In the genomic region with DNA sequence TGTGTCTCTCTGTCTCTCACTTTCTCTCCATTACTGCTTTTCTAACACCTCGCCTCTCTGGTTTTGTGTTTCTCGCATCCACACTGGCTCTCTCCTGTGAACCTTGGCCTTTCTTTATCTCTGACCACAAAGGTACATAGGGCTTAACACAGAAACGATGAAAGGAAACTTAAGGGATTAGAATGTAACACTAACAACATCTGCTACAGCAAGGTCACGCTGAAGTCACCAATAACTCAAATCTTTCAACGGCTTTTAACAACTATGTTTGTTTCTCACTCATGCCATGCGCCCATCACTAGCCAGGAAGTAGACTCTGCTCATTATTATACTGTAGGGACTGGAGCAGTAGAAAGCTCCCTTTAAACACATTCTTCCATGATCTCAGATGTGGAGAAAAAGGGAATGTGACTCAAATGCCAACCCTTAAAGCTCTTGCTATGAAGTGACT, we compare ENCODE assay signal across 1 cellular context.
TF ChIP-seq lines count a peak whose summit lies in the region.

No MANE protein-coding gene starts in this region.

TF ChIP-seq in HepG2, 621 proteins besides CTCF, POLR2A, EP300 and RAD21 (continued from another document and continues in another):
- no peak for TF ChIP-seq GABPA (IDR thresholded peaks at IDR 0.05; ENCODE audit: low read depth, low read length)
- no peak for TF ChIP-seq GABPA (CRISPR knock-in tag; IDR thresholded peaks at IDR 0.05; ENCODE audit: low read depth)
- no peak for TF ChIP-seq ZNF552 (CRISPR knock-in tag; IDR thresholded peaks at IDR 0.05; ENCODE audit: borderline replicate concordance)
- TF ChIP-seq ARID5B (CRISPR knock-in tag; IDR thresholded peaks at IDR 0.05) = peak; percentile 77
- no peak for TF ChIP-seq DRAP1 (CRISPR knock-in tag; IDR thresholded peaks at IDR 0.05)
- TF ChIP-seq, protein P1, sequence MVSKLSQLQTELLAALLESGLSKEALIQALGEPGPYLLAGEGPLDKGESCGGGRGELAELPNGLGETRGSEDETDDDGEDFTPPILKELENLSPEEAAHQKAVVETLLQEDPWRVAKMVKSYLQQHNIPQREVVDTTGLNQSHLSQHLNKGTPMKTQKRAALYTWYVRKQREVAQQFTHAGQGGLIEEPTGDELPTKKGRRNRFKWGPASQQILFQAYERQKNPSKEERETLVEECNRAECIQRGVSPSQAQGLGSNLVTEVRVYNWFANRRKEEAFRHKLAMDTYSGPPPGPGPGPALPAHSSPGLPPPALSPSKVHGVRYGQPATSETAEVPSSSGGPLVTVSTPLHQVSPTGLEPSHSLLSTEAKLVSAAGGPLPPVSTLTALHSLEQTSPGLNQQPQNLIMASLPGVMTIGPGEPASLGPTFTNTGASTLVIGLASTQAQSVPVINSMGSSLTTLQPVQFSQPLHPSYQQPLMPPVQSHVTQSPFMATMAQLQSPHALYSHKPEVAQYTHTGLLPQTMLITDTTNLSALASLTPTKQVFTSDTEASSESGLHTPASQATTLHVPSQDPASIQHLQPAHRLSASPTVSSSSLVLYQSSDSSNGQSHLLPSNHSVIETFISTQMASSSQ (IDR thresholded peaks at IDR 0.05; ENCODE audit: low read depth) = no peak; the same call in 1 of the 2 replicates
- TF ChIP-seq, protein P1 (CRISPR knock-in tag; IDR thresholded peaks at IDR 0.05; ENCODE audit: borderline replicate concordance) = peak; percentile 22; the same call in 1 of the 2 replicates
- TF ChIP-seq ZNF687 (CRISPR knock-in tag; IDR thresholded peaks at IDR 0.05) = no peak
- TF ChIP-seq RXRA (CRISPR knock-in tag; IDR thresholded peaks at IDR 0.05) = peak; percentile 67; the same call in 1 of the 2 replicates
- TF ChIP-seq U2AF1 (optimal IDR thresholded peaks at IDR 0.05; ENCODE audit: low read depth, low read length) = no peak
- TF ChIP-seq ZNF775 (CRISPR knock-in tag; IDR thresholded peaks at IDR 0.05; ENCODE audit: borderline replicate concordance) = no peak
- TF ChIP-seq FOXJ3 (CRISPR knock-in tag; IDR thresholded peaks at IDR 0.05; ENCODE audit: borderline replicate concordance) = peak; percentile 76; the same call in 1 of the 2 replicates
- peak; percentile 97 for TF ChIP-seq NR2F2 (IDR thresholded peaks at IDR 0.05; ENCODE audit: borderline replicate concordance, low read depth)
- no peak for TF ChIP-seq MEIS1 (CRISPR knock-in tag; IDR thresholded peaks at IDR 0.05; ENCODE audit: borderline replicate concordance)
- TF ChIP-seq ZNF780A (CRISPR knock-in tag; IDR thresholded peaks at IDR 0.05) = no peak
- TF ChIP-seq ZFY (CRISPR knock-in tag; IDR thresholded peaks at IDR 0.05) = no peak
- peak; percentile 95 for TF ChIP-seq NR2F6 (IDR thresholded peaks at IDR 0.05)
- peak; percentile 80 for TF ChIP-seq NR2F6 (CRISPR knock-in tag; IDR thresholded peaks at IDR 0.05)
- no peak for TF ChIP-seq SOX6 (IDR thresholded peaks at IDR 0.05)
- peak; percentile 80 for TF ChIP-seq SOX6 (CRISPR knock-in tag; IDR thresholded peaks at IDR 0.05)
- TF ChIP-seq ZNF879 (CRISPR knock-in tag; IDR thresholded peaks at IDR 0.05) = no peak
- TF ChIP-seq ZNF773 (CRISPR knock-in tag; IDR thresholded peaks at IDR 0.05; ENCODE audit: borderline replicate concordance) = no peak
- TF ChIP-seq CEBPG (CRISPR knock-in tag; IDR thresholded peaks at IDR 0.05) = no peak
- TF ChIP-seq SMAD1 (CRISPR knock-in tag; IDR thresholded peaks at IDR 0.05; ENCODE audit: borderline replicate concordance, low read depth) = no peak
- no peak for TF ChIP-seq ZFAT (CRISPR knock-in tag; conservative IDR thresholded peaks at IDR 0.05)
- TF ChIP-seq ZNF44 (CRISPR knock-in tag; IDR thresholded peaks at IDR 0.05) = no peak
- TF ChIP-seq CHD2 (IDR thresholded peaks at IDR 0.05; ENCODE audit: low read depth, low read length) = no peak
- peak; percentile 88 for TF ChIP-seq TCF7 (IDR thresholded peaks at IDR 0.05; ENCODE audit: low read depth)
- no peak for TF ChIP-seq ZNF597 (CRISPR knock-in tag; IDR thresholded peaks at IDR 0.05)
- peak; percentile 99 for TF ChIP-seq CBFB (CRISPR knock-in tag; IDR thresholded peaks at IDR 0.05)
- no peak for TF ChIP-seq JUN (CRISPR knock-in tag; IDR thresholded peaks at IDR 0.05)
- TF ChIP-seq ZBTB37 (CRISPR knock-in tag; IDR thresholded peaks at IDR 0.05) = no peak
- TF ChIP-seq E2F2 (CRISPR knock-in tag; IDR thresholded peaks at IDR 0.05; ENCODE audit: borderline replicate concordance) = no peak
- TF ChIP-seq, protein P2, sequence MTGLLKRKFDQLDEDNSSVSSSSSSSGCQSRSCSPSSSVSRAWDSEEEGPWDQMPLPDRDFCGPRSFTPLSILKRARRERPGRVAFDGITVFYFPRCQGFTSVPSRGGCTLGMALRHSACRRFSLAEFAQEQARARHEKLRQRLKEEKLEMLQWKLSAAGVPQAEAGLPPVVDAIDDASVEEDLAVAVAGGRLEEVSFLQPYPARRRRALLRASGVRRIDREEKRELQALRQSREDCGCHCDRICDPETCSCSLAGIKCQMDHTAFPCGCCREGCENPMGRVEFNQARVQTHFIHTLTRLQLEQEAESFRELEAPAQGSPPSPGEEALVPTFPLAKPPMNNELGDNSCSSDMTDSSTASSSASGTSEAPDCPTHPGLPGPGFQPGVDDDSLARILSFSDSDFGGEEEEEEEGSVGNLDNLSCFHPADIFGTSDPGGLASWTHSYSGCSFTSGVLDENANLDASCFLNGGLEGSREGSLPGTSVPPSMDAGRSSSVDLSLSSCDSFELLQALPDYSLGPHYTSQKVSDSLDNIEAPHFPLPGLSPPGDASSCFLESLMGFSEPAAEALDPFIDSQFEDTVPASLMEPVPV (CRISPR knock-in tag; IDR thresholded peaks at IDR 0.05) = no peak
- no peak for TF ChIP-seq PCBP1 (IDR thresholded peaks at IDR 0.05; ENCODE audit: borderline replicate concordance, low read depth, low read length)
- TF ChIP-seq TSC22D2 (CRISPR knock-in tag; IDR thresholded peaks at IDR 0.05; ENCODE audit: borderline replicate concordance) = no peak
- no peak for TF ChIP-seq ZNF562 (CRISPR knock-in tag; IDR thresholded peaks at IDR 0.05; ENCODE audit: borderline replicate concordance)
- TF ChIP-seq ZNF563 (CRISPR knock-in tag; IDR thresholded peaks at IDR 0.05) = no peak
- no peak for TF ChIP-seq SP5 (CRISPR knock-in tag; IDR thresholded peaks at IDR 0.05; ENCODE audit: borderline replicate concordance, low read depth)
- TF ChIP-seq, protein P3, sequence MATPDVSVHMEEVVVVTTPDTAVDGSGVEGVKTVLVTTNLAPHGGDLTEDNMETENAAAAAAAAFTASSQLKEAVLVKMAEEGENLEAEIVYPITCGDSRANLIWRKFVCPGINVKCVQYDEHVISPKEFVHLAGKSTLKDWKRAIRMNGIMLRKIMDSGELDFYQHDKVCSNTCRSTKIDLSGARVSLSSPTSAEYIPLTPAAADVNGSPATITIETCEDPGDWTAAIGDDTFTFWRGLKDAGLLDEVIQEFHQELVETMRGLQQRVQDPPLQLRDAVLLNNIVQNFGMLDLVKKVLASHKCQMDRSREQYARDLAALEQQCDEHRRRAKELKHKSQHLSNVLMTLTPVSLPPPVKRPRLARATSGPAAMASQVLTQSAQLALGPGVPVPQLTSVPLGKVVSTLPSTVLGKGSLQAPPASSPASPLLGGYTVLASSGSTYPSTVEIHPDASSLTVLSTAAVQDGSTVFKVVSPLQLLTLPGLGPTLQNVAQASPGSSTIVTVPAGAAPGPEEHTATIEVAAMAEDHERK (CRISPR knock-in tag; IDR thresholded peaks at IDR 0.05; ENCODE audit: low read depth) = no peak
- no peak for TF ChIP-seq ZNF670 (CRISPR knock-in tag; IDR thresholded peaks at IDR 0.05; ENCODE audit: borderline replicate concordance)
- TF ChIP-seq SIN3A (IDR thresholded peaks at IDR 0.05; ENCODE audit: borderline replicate concordance, low read depth, low read length) = no peak
